Comparison of ENCODE assay signal across 1 cellular context in the genomic region with DNA sequence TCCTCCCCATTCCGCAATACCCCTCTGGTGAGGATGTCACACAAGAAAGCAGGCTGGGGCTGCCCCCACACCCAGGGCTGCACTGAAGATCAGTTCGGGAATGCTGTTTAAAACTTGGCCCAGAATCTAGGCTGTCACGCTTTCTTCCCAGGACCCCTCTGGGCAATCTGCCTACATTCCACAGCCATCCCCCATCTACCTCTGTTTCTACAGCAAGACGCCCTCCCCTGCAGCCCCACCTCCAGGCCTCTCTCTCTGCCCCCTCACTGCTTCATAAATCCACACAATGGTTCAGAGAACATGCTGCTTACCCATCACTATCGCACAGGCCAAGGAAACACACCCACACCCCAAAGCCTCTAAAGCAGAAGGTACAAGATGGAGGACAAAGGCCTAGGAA.
TF ChIP-seq lines count a peak whose summit lies in the region.

No MANE protein-coding gene starts in this region.

TF ChIP-seq in IMR-90, 13 proteins besides CTCF, POLR2A, EP300 and RAD21:
- TF ChIP-seq CEBPB (IDR thresholded peaks at IDR 0.05; ENCODE audit: low read depth, low read length) (peak; percentile 45), NFE2L2 (IDR thresholded peaks at IDR 0.05; ENCODE audit: low read depth, low read length) (no peak)
